Comparison of ENCODE assay signal across 8 cellular contexts in genomic region chr2:190648289-190649034, GRCh38. TPM values are rescaled to one million over a fixed set of nuclear protein-coding genes. Genes with fewer than 3 reads are reported as not detected.
DNase-seq lines count a peak whose midpoint lies in the region; ATAC-seq and TF ChIP-seq lines count a peak whose summit lies in the region.

No MANE protein-coding gene starts in this region.

- no peaks in the 10 kb centered on the region for H3K9me3 ChIP-seq in AG04450 (ENCODE audit: control insufficient read depth, insufficient read depth, low read length)

- ATAC-seq in GM18870 (IDR thresholded peaks at IDR 0.05; ENCODE audit: unreplicated experiment) (peak; percentile 60), HG03108 (IDR thresholded peaks at IDR 0.05; ENCODE audit: unreplicated experiment) (peak; percentile 60)

- POLR2A ChIA-PET in AG04450 (lab: Yijun Ruan, JAX), result interaction anchor here (1.0 to 1.1 kb wide), 2 partner anchors 119 to 304 kb away, joined by 3 to 4 read pairs; no protein-coding TSS in a partner anchor

- CTCF ChIA-PET in AG04450 (lab: Charles Lee), result no interaction called here

- no peak for TF ChIP-seq CTCF in AG04450 (IDR thresholded peaks at IDR 0.05; ENCODE audit: low read depth, low read length)

- DNase-seq in AG04450 (ENCODE audit: low read depth, low spot score) (peak; percentile 74), NCI-H2196 (lab: John Stamatoyannopoulos, UW; ENCODE audit: unreplicated experiment) (peak; percentile 77), cerebellum (ENCODE audit: low spot score) (peak; percentile 94), kidney tubule cell (ENCODE audit: low spot score) (peak; percentile 93)
- peak; percentile 79 for DNase-seq in activated CD4-positive, CD25-positive, alpha-beta regulatory T cell treated with anti-CD3 and anti-CD28 coated beads, Interleukin-2, amount 50 U/mL, for 72 hours
- DNase-seq in stimulated activated CD4-positive, alpha-beta T cell treated with anti-CD3 and anti-CD28 coated beads, Interleukin-15, amount 100 ng/mL, for 48 hours (ENCODE audit: low read depth in 2 of 2), result peak; percentile 66 to 68

- no peaks in the 10 kb centered on the region for H3K27me3 ChIP-seq in AG04450 (ENCODE audit: control insufficient read depth, insufficient read depth, low read length)

- H3K4me3 ChIP-seq in AG04450 (ENCODE audit: low read depth, low read length), result peak overlapping the region; percentile 65

- H3K27ac ChIP-seq in AG04450 (ENCODE audit: low read depth, low read length), result no peak overlapping the region

RNA-seq across cellular contexts. Expression of gene NAB1, which starts 0.4 kb away (rescaled TPM):
- 23.2 and 30.7 TPM in 2 replicates for polyA plus RNA-seq in AG04450 (2011; rRNA removed)
- polyA minus RNA-seq in AG04450 (2011; rRNA and poly(A)+ RNA removed), result 35.1 and 37.3 TPM in 2 replicates
- total RNA-seq in cerebellum, result 85.8 TPM
